Comparison of ENCODE assay signal across 7 cellular contexts in the genomic region with DNA sequence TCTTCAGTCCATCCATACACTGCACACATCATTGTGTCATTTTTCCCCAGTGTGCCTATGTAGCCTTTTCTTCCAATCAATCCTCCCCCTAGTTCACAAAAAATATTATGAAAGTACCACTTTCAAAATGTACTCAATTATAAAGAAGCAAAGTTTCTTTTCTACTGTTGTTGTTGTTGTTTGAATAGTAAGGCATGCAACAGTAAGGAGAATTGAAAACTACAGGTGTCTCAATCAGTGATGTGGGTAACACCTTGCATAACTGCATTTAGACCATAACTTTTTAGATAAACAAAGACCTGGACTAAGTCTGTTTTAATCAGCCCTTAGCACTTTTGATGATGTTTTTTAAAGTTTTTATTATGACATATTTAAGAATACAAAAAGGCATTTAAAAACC.
"Had no signal": no experiment of that assay in that cellular context is flagged by ENCODE, and none has a peak within 500 bp of the region (broad histone marks: within the 10 kb centered on the region; RNA-seq: fewer than 3 reads in every experiment).

No MANE protein-coding gene starts in this region.

- DNase-seq: GM23248, GOT3, H7, HFFc6, IMR-90, KBM-7 had no signal

- H3K27ac Mint-ChIP-seq: HFFc6 had no signal

- H3K4me3 Mint-ChIP-seq: HFFc6 had no signal

- ATAC-seq: HCT116 had no signal

- H3K9me3 Mint-ChIP-seq: HFFc6 had no signal
